8 cellular contexts compared by ENCODE assay signal in the genomic region with DNA sequence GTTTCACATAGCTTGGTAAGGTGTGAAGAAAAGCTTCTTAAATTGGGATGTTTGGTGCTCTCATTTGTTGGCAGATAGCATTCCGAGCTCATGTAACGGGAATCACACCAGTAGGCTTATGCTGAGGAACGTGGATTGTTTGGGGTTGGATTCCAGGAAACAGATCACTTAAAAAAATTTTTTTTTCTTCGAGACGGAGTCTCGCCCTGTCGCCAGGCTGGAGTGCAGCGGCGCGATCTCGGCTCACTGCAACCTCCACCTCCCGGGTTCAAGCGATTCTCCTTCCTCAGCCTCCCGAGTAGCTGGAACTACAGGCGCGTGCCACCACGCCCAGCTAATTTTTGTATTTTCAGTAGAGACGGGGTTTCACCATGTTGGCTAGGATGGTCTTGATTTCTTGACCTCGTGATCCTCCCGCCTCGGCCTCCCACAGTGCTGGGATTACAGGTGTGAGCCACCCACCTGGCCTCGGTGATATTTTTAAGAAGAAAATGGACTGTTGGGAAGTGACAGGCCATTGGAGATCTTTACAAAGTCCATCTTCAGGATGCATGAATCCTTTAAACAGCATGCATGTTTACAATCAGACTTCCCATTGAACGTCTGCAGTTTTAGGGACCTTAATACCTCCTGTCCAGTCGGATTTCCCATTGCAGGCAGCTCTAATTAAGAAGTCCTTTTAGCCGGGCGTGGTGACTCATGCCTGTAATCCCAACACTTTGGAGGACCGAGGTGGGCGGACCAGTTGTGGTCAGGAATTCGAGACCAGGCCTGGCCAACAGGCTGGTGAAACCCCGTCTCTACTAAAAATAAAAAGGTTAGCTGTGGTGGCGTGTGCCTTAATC. TPM values are rescaled to one million over a fixed set of nuclear protein-coding genes. Genes with fewer than 3 reads are reported as not detected.
DNase-seq lines count a peak whose midpoint lies in the region; ATAC-seq, FAIRE-seq and TF ChIP-seq lines count a peak whose summit lies in the region.
"Not testable (repeated sequence)": the region's sequence is repeated elsewhere in the genome, so short reads cannot be mapped to it uniquely, and the experiment has no call there.

No MANE protein-coding gene starts in this region.

- WGBS in mesodermal cell (ENCODE audit: insufficient coverage in 2 of 2), 2 experiments, result 60 to 67% methylated on average over 1 of the region's 31 CpGs

- H3K4me1 ChIP-seq in GM23338 (ENCODE audit: insufficient read depth); OCI-LY1 (ENCODE audit: insufficient read depth, low read length, severe bottlenecking); cardiac muscle cell (ENCODE audit: low read depth); mesodermal cell (ENCODE audit: control insufficient read depth, insufficient read depth, low read length, poor library complexity, severe bottlenecking); gastrocnemius medialis: not testable (repeated sequence)

- not testable (repeated sequence) for TF ChIP-seq CTCF in AG09309 (IDR thresholded peaks at IDR 0.05; ENCODE audit: control insufficient read depth, insufficient read depth, low read depth, low read length, missing control alignments); GM23338 (conservative IDR thresholded peaks at IDR 0.05; ENCODE audit: low read depth in 2 of 2); OCI-LY1 (IDR thresholded peaks at IDR 0.05; ENCODE audit: low read length); bronchial epithelial cell (IDR thresholded peaks at IDR 0.05; ENCODE audit: insufficient read depth, low read length, severe bottlenecking); cardiac muscle cell (IDR thresholded peaks at IDR 0.05; ENCODE audit: low read depth, low read length); gastrocnemius medialis (IDR thresholded peaks at IDR 0.05 in 4 of 5, conservative IDR thresholded peaks at IDR 0.05 in 1 of 5)

- not testable (repeated sequence) for FAIRE-seq in bronchial epithelial cell (lab: Jason Lieb, UNC)

- not testable (repeated sequence) for H3K79me2 ChIP-seq in GM23338 (replicated peaks; ENCODE audit: insufficient read depth); OCI-LY1 (ENCODE audit: insufficient read depth, low read length)

- CTCF ChIA-PET in activated CD8-positive, alpha-beta T cell treated with anti-CD3 and anti-CD28 coated beads, Interleukin-2, amount 10 ng/mL, durations not matched to agents 7 days and 5 days (lab: Charles Lee), result not testable (repeated sequence)

- H3K36me3 ChIP-seq in GM23338 (ENCODE audit: insufficient read depth); OCI-LY1 (ENCODE audit: insufficient read depth, low read length); bronchial epithelial cell (ENCODE audit: control insufficient read depth, insufficient read depth, low read length); cardiac muscle cell; mesodermal cell (ENCODE audit: control insufficient read depth, insufficient read depth, low read length); gastrocnemius medialis: not testable (repeated sequence)

- peak overlapping the region; percentile 66; the same call in 2 of the 3 replicates for H3K4me3 Mint-ChIP-seq in GM23338
- H3K4me3 Mint-ChIP-seq in activated CD8-positive, alpha-beta T cell treated with anti-CD3 and anti-CD28 coated beads, Interleukin-2, amount 10 ng/mL, durations not matched to agents 7 days and 5 days, result peak overlapping the region; percentile 66

- not testable (repeated sequence) for H3K27ac Mint-ChIP-seq in GM23338; activated CD8-positive, alpha-beta T cell treated with anti-CD3 and anti-CD28 coated beads, Interleukin-2, amount 10 ng/mL, durations not matched to agents 7 days and 5 days

- H3K36me3 Mint-ChIP-seq in GM23338 (ENCODE audit: low read depth); activated CD8-positive, alpha-beta T cell treated with anti-CD3 and anti-CD28 coated beads, Interleukin-2, amount 10 ng/mL, durations not matched to agents 7 days and 5 days (ENCODE audit: low read depth): not testable (repeated sequence)

- H3K4me1 Mint-ChIP-seq in GM23338; activated CD8-positive, alpha-beta T cell treated with anti-CD3 and anti-CD28 coated beads, Interleukin-2, amount 10 ng/mL, durations not matched to agents 7 days and 5 days (ENCODE audit: low read depth): not testable (repeated sequence)

- not testable (repeated sequence) for DNase-seq in AG09309 (ENCODE audit: low read depth); activated CD8-positive, alpha-beta T cell treated with anti-CD3 and anti-CD28 coated beads, Interleukin-2, amount 10 ng/mL, durations not matched to agents 7 days and 5 days; bronchial epithelial cell (ENCODE audit: low read depth); gastrocnemius medialis
- DNase-seq in GM23338 (ENCODE audit: low spot score) (peak; percentile 0), cardiac muscle cell (ENCODE audit: low read depth in 1 of 2, low spot score in 1 of 2) (peak in 1 of 2 donors; percentile 1)

- TF ChIP-seq POLR2A in gastrocnemius medialis (IDR thresholded peaks at IDR 0.05), result not testable (repeated sequence)

- intact Hi-C loops in gastrocnemius medialis (cut with DNase I; ENCODE audit: low total_unique reads), result not testable (repeated sequence)

- H3K27me3 Mint-ChIP-seq in GM23338 (ENCODE audit: insufficient read depth, low read depth, poor library complexity); activated CD8-positive, alpha-beta T cell treated with anti-CD3 and anti-CD28 coated beads, Interleukin-2, amount 10 ng/mL, durations not matched to agents 7 days and 5 days (ENCODE audit: low read depth): not testable (repeated sequence)

- not testable (repeated sequence) for H4K20me1 ChIP-seq in GM23338 (replicated peaks; ENCODE audit: insufficient read depth); OCI-LY1 (ENCODE audit: insufficient read depth, low read length)

- POLR2A ChIA-PET in activated CD8-positive, alpha-beta T cell treated with anti-CD3 and anti-CD28 coated beads, Interleukin-2, amount 10 ng/mL, durations not matched to agents 7 days and 5 days (lab: Charles Lee), result not testable (repeated sequence)

- not testable (repeated sequence) for H3K27ac ChIP-seq in GM23338 (ENCODE audit: low read depth); OCI-LY1 (ENCODE audit: low read depth, low read length, poor library complexity, severe bottlenecking); cardiac muscle cell; mesodermal cell (ENCODE audit: low read depth, low read length, severe bottlenecking); gastrocnemius medialis

- not testable (repeated sequence) for H3F3A ChIP-seq in GM23338 (replicated peaks; ENCODE audit: low read depth); OCI-LY1 (ENCODE audit: insufficient read depth, low read length)

- not testable (repeated sequence) for H3K9me3 Mint-ChIP-seq in GM23338; activated CD8-positive, alpha-beta T cell treated with anti-CD3 and anti-CD28 coated beads, Interleukin-2, amount 10 ng/mL, durations not matched to agents 7 days and 5 days (ENCODE audit: insufficient read depth)

- H3K9ac ChIP-seq in OCI-LY1 (ENCODE audit: low read length), result not testable (repeated sequence)

- not testable (repeated sequence) for H3K9me3 ChIP-seq in OCI-LY1 (ENCODE audit: low read length); cardiac muscle cell (ENCODE audit: low read depth); mesodermal cell (ENCODE audit: control insufficient read depth, low read length); gastrocnemius medialis

- not testable (repeated sequence) for ATAC-seq in GM23338; activated CD8-positive, alpha-beta T cell treated with anti-CD3 and anti-CD28 coated beads, Interleukin-2, amount 10 ng/mL, durations not matched to agents 7 days and 5 days
- ATAC-seq in gastrocnemius medialis, result peak; percentile 12 to 25

- not testable (repeated sequence) for H2AFZ ChIP-seq in GM23338; OCI-LY1 (ENCODE audit: low read length)

- H3K9me2 ChIP-seq in GM23338 (ENCODE audit: insufficient read depth); OCI-LY1 (ENCODE audit: low read depth, low read length): not testable (repeated sequence)

- in situ Hi-C loops in gastrocnemius medialis (cut with MboI; ENCODE audit: low sequenced_read_pairs in 4 of 4), result not testable (repeated sequence)

- H3K27me3 ChIP-seq in GM23338 (ENCODE audit: insufficient read depth); OCI-LY1 (ENCODE audit: insufficient read depth, low read length); bronchial epithelial cell (ENCODE audit: control insufficient read depth, insufficient read depth, low read length); cardiac muscle cell; gastrocnemius medialis: not testable (repeated sequence)

- H3K4me2 ChIP-seq in GM23338 (peak overlapping the region; percentile 68), OCI-LY1 (ENCODE audit: low read length) (peak overlapping the region; percentile 56)

- peak overlapping the region; percentile 32 for H3K4me3 ChIP-seq in AG09309 (ENCODE audit: control insufficient read depth, low read depth, low read length)
- H3K4me3 ChIP-seq in GM23338, result peak overlapping the region; percentile 52
- peak overlapping the region; percentile 56 for H3K4me3 ChIP-seq in OCI-LY1 (ENCODE audit: low read depth, low read length, poor library complexity, severe bottlenecking)
- H3K4me3 ChIP-seq in bronchial epithelial cell (ENCODE audit: low read depth, low read length), result peak overlapping the region; percentile 25
- H3K4me3 ChIP-seq in cardiac muscle cell, result peak overlapping the region; percentile 32
- H3K4me3 ChIP-seq in mesodermal cell (ENCODE audit: extremely low read depth, insufficient read depth, low read length, poor library complexity, severe bottlenecking), result peak overlapping the region; percentile 36
- H3K4me3 ChIP-seq in gastrocnemius medialis, result peak overlapping the region; percentile 25 to 62 (median 42)

RNA-seq across cellular contexts. Expression of gene GTF2H2C, which starts 0.8 kb away (rescaled TPM):
- total RNA-seq in GM23338 (2014; rRNA removed; shearing (Covaris generic)), result 61.6 and 67.7 TPM in 2 replicates
- polyA plus RNA-seq in GM23338 (2016; fragmentation: Nextera tagmentation; extraction: Ambion mirVana), result 50.9 and 52.2 TPM in 2 replicates
- total RNA-seq in activated CD8-positive, alpha-beta T cell treated with anti-CD3 and anti-CD28 coated beads, Interleukin-2, amount 10 ng/mL, durations not matched to agents 7 days and 5 days, result 10 to 100 TPM; 29.7 to 30.8 TPM
- 21.9 and 26.1 TPM in 2 replicates for total RNA-seq in bronchial epithelial cell
- total RNA-seq in cardiac muscle cell, result 17.8 and 35.8 TPM in 2 replicates
- polyA plus RNA-seq in cardiac muscle cell, result 27.3 and 34.0 TPM in 2 replicates
- 33.7 TPM for polyA plus RNA-seq in mesodermal cell (2013, experiment 1 of 2)
- 38.3 TPM for polyA plus RNA-seq in mesodermal cell (2013, experiment 2 of 2)
- 10 to 100 TPM in 3 of 4 donors, 1 to 10 TPM in 1; 9.4 to 17.0 (median 11.1) TPM for total RNA-seq in gastrocnemius medialis
